1 cellular context compared by ENCODE assay signal in the genomic region with DNA sequence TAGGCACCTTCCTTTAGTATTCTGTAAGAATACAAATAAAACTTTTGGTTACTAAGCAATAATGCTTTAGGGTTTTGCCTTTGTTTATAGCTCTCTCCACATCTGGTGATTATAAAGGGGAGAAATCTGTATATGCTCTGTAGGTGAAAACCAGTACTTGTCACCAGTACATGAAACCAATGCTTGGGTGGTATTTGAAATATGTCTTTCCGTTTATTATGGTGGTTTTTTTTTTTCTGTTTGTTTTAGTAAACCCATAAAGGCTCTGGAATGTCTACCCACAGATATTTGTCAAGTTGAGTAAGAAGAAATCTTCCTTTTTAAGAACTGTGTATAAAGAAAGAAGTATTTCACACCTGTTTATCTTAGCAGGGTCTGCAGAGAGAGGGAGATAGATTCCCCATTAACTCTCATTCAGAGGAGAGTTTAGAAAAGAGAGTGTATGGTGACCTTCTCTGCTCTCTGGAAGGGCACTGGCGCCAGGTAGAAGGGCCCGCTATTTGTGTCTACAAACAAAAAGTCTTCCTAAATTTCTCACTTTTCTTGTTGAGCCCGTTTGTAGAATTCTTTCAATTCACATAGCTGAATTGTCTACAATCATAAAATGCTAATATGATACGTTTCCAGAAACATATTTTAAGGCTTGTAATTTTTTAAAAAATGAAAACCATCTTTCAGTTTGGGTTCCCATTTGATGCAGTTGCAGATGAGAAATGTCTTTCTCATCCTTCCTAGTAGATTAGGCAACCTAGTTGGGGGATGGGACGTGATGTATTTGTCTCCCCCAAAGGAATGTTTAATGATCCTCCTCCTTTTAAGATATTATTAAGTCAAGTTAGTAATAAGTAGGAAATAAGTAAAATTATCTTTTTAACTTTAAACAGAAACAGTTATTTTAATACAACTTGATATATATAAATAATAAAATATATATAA.
TF ChIP-seq lines count a peak whose summit lies in the region.

No MANE protein-coding gene starts in this region.

TF ChIP-seq in IMR-90, 13 proteins besides CTCF, POLR2A, EP300 and RAD21 (continued from another document):
- TF ChIP-seq MAFK (IDR thresholded peaks at IDR 0.05; ENCODE audit: low read depth, low read length) (0 out of 2 replicates have a peak, but pooled peaks have one; percentile 7), BHLHE40 (IDR thresholded peaks at IDR 0.05; ENCODE audit: low read depth, low read length) (0 out of 2 replicates have a peak, but pooled peaks have one; percentile 9), SMC3 (IDR thresholded peaks at IDR 0.05; ENCODE audit: low read depth, low read length) (no peak), RFX5 (IDR thresholded peaks at IDR 0.05; ENCODE audit: low read depth, low read length) (no peak), CEBPB (IDR thresholded peaks at IDR 0.05; ENCODE audit: low read depth, low read length) (peak; percentile 74)
